Comparison of ENCODE assay signal across 10 cellular contexts in genomic region chr2:241673797-241674725, GRCh38. TPM values are rescaled to one million over a fixed set of nuclear protein-coding genes. Genes with fewer than 3 reads are reported as not detected.
DNase-seq lines count a peak whose midpoint lies in the region; ATAC-seq and TF ChIP-seq lines count a peak whose summit lies in the region.
"Had no signal": no experiment of that assay in that cellular context is flagged by ENCODE, and none has a peak within 500 bp of the region (broad histone marks: within the 10 kb centered on the region; RNA-seq: fewer than 3 reads in every experiment).

No MANE protein-coding gene starts in this region.

- DNase-seq in BE2C (peak; percentile 32), H7 (peak; percentile 87), medulla oblongata (ENCODE audit: extremely low spot score) (peak; percentile 39), RPMI8226 (no peak), NOMO-1 treated with dmso at 0.1 percent for 144 hours (lab: John Stamatoyannopoulos, UW; ENCODE audit: unreplicated experiment) (no peak), uterus (no peak)
- DNase-seq in activated naive CD8-positive, alpha-beta T cell treated with anti-CD3 and anti-CD28 coated beads for 36 hours = no peak
- DNase-seq: activated T-cell treated with anti-CD3 and anti-CD28 coated beads for 4 hours had no signal

- peak overlapping the region; percentile 21 for H3K27ac Mint-ChIP-seq in activated naive CD8-positive, alpha-beta T cell treated with anti-CD3 and anti-CD28 coated beads for 36 hours

- H3K36me3 ChIP-seq in BE2C (peaks cover 69% of the 10 kb centered on the region), H7 (replicated peaks; ENCODE audit: control insufficient read depth, insufficient read depth, low read length) (peaks cover 12% of the 10 kb centered on the region), uterus (no peaks in the 10 kb centered on the region)

- H3K9me3 ChIP-seq in BE2C = no peaks in the 10 kb centered on the region
- H3K9me3 ChIP-seq in uterus = no peaks in the 10 kb centered on the region

- intact Hi-C loops in uterus (cut with DNase I; ENCODE audit: low total_unique reads) = no loop called here

- no peaks in the 10 kb centered on the region for H3K27me3 Mint-ChIP-seq in activated naive CD8-positive, alpha-beta T cell treated with anti-CD3 and anti-CD28 coated beads for 36 hours

- H3K27ac ChIP-seq in uterus = no peak overlapping the region
- H3K27ac ChIP-seq: coronary artery had no signal

- no peaks in the 10 kb centered on the region for H3K27me3 ChIP-seq in BE2C
- no peaks in the 10 kb centered on the region for H3K27me3 ChIP-seq in H7 (ENCODE audit: control insufficient read depth, insufficient read depth, low read length)
- H3K27me3 ChIP-seq in uterus = no peaks in the 10 kb centered on the region

- peaks cover 3% of the 10 kb centered on the region for H3K4me1 Mint-ChIP-seq in activated naive CD8-positive, alpha-beta T cell treated with anti-CD3 and anti-CD28 coated beads for 36 hours

- H3K4me3 ChIP-seq in BE2C (ENCODE audit: low read depth, low read length) (no peak overlapping the region), H7 (ENCODE audit: insufficient read depth, low read depth, low read length) (no peak overlapping the region), uterus (no peak overlapping the region)
- H3K4me3 ChIP-seq: coronary artery had no signal

- no peak for TF ChIP-seq POLR2A in uterus (IDR thresholded peaks at IDR 0.05)

- H3K4me3 Mint-ChIP-seq in activated naive CD8-positive, alpha-beta T cell treated with anti-CD3 and anti-CD28 coated beads for 36 hours = no peak overlapping the region

- TF ChIP-seq CTCF in BE2C (IDR thresholded peaks at IDR 0.05; ENCODE audit: low read depth, low read length) = no peak
- no peak for TF ChIP-seq CTCF in uterus (IDR thresholded peaks at IDR 0.05)

- no peaks in the 10 kb centered on the region for H3K9me3 Mint-ChIP-seq in activated naive CD8-positive, alpha-beta T cell treated with anti-CD3 and anti-CD28 coated beads for 36 hours

- peaks cover 5% of the 10 kb centered on the region for H3K36me3 Mint-ChIP-seq in activated naive CD8-positive, alpha-beta T cell treated with anti-CD3 and anti-CD28 coated beads for 36 hours

- H3K4me1 ChIP-seq in BE2C = no peaks in the 10 kb centered on the region
- H3K4me1 ChIP-seq in uterus = no peaks in the 10 kb centered on the region

- no peak for ATAC-seq in HG03342 (IDR thresholded peaks at IDR 0.05; ENCODE audit: unreplicated experiment)

RNA-seq across cellular contexts. Expression of gene DTYMK, which starts 12.6 kb away (rescaled TPM):
- polyA plus RNA-seq in BE2C (2012; ENCODE audit: insufficient read depth, insufficient read length, low read depth) = 71.9 TPM
- 64.1 and 78.2 TPM in 2 replicates for total RNA-seq in H7 (2014; rRNA removed; shearing (Covaris generic))
- total RNA-seq in activated naive CD8-positive, alpha-beta T cell treated with anti-CD3 and anti-CD28 coated beads for 36 hours = 100 to 1,000 TPM; 116 to 121 TPM
- 10 to 100 TPM in 1 of 4 donors, 1 to 10 TPM in 2, under 1 TPM in 1; 0.59 to 17.8 (median 8.4) TPM for total RNA-seq in uterus

RNA-seq across cellular contexts. Expression of gene ING5, which starts 27.8 kb away (rescaled TPM):
- polyA plus RNA-seq in BE2C (2012; ENCODE audit: insufficient read depth, insufficient read length, low read depth) = 58.2 TPM
- total RNA-seq in H7 (2014; rRNA removed; shearing (Covaris generic)) = 41.2 and 41.4 TPM in 2 replicates
- total RNA-seq in activated naive CD8-positive, alpha-beta T cell treated with anti-CD3 and anti-CD28 coated beads for 36 hours = 10 to 100 TPM; 37.1 to 45.5 TPM
- 10 to 100 TPM in 3 of 4 donors, 1 to 10 TPM in 1; 6.8 to 50.0 (median 27.9) TPM for total RNA-seq in uterus

RNA-seq across cellular contexts. Expression of gene ATG4B, which starts 36.6 kb away (rescaled TPM):
- 287 TPM for polyA plus RNA-seq in BE2C (2012; ENCODE audit: insufficient read depth, insufficient read length, low read depth)
- 71.5 and 78.5 TPM in 2 replicates for total RNA-seq in H7 (2014; rRNA removed; shearing (Covaris generic))
- total RNA-seq in activated naive CD8-positive, alpha-beta T cell treated with anti-CD3 and anti-CD28 coated beads for 36 hours = 10 to 100 TPM; 72.5 to 73.8 TPM
- 10 to 100 TPM; 14.4 to 99.8 (median 56.7) TPM for total RNA-seq in uterus

RNA-seq across cellular contexts. Expression of gene THAP4, which starts 37.1 kb away (rescaled TPM):
- 178 TPM for polyA plus RNA-seq in BE2C (2012; ENCODE audit: insufficient read depth, insufficient read length, low read depth)
- total RNA-seq in H7 (2014; rRNA removed; shearing (Covaris generic)) = 120 and 121 TPM in 2 replicates
- 10 to 100 TPM; 54.8 to 55.0 TPM for total RNA-seq in activated naive CD8-positive, alpha-beta T cell treated with anti-CD3 and anti-CD28 coated beads for 36 hours
- 10 to 100 TPM; 21.2 to 42.7 (median 28.9) TPM for total RNA-seq in uterus

Comparison
In these comparisons a context has a peak if more than half of its experiments do, and no peak if none do; other contexts are left out.
1. DNase-seq: peak in BE2C (single experiment), H7 (single experiment) and medulla oblongata (single experiment); none in activated naive CD8-positive, alpha-beta T cell treated with anti-CD3 and anti-CD28 coated beads for 36 hours (single experiment), RPMI8226 (single experiment), NOMO-1 treated with dmso at 0.1 percent for 144 hours (single experiment) and uterus (0 of 2).